In genomic region chr2:151106805-151107490, GRCh38 we compare ENCODE assay signal across 12 cellular contexts.
"Had no signal": no experiment of that assay in that cellular context is flagged by ENCODE, and none has a peak within 500 bp of the region (broad histone marks: within the 10 kb centered on the region; RNA-seq: fewer than 3 reads in every experiment).

No MANE protein-coding gene starts in this region.

- H2AFZ ChIP-seq: neural progenitor cell had no signal

- H3K4me2 ChIP-seq: neural progenitor cell had no signal

- H3K9me3 ChIP-seq: gastrocnemius medialis, pancreas, thoracic aorta had no signal

- DNase-seq: activated CD4-positive, alpha-beta T cell treated with anti-CD3 and anti-CD28 coated beads, Interleukin-2, amount 50 U/mL, for 4 hours; activated effector memory CD4-positive, alpha-beta T cell treated with anti-CD3 and anti-CD28 coated beads, Interleukin-2, amount 50 U/mL, for 16 hours; activated T-cell treated with anti-CD3 and anti-CD28 coated beads, Interleukin-2, amount 50 U/mL, for 24 hours; amygdala; endodermal cell; gastrocnemius medialis; pancreas; stimulated activated CD4-positive, alpha-beta T cell treated with anti-CD3 and anti-CD28 coated beads, Interleukin-4, amount 100 ng/mL, for 1 hour; stimulated activated CD8-positive, alpha-beta memory T cell treated with anti-CD3 and anti-CD28 coated beads, Interleukin-4, amount 100 ng/mL, for 48 hours; stimulated activated naive CD8-positive, alpha-beta T cell treated with anti-CD3 and anti-CD28 coated beads, Interleukin-15, amount 100 ng/mL, for 72 hours had no signal

- H3K4me1 ChIP-seq: gastrocnemius medialis, neural progenitor cell, pancreas had no signal

- H3K4me3 ChIP-seq: gastrocnemius medialis, neural progenitor cell, pancreas, thoracic aorta had no signal

- H3K9ac ChIP-seq: neural progenitor cell had no signal

- H3K36me3 ChIP-seq: gastrocnemius medialis, neural progenitor cell, pancreas, thoracic aorta had no signal

- H3K27me3 ChIP-seq: gastrocnemius medialis, neural progenitor cell, pancreas had no signal

- ATAC-seq: gastrocnemius medialis; pancreas; stimulated activated naive CD8-positive, alpha-beta T cell treated with anti-CD3 and anti-CD28 coated beads, Interleukin-15, amount 100 ng/mL, for 72 hours had no signal

- H3K27ac ChIP-seq: gastrocnemius medialis, neural progenitor cell, pancreas, thoracic aorta had no signal
